Comparison of ENCODE assay signal across 19 cellular contexts in genomic region chr7:98177553-98177952, GRCh38. TPM values are rescaled to one million over a fixed set of nuclear protein-coding genes. Genes with fewer than 3 reads are reported as not detected.
DNase-seq lines count a peak whose midpoint lies in the region; ATAC-seq, FAIRE-seq and TF ChIP-seq lines count a peak whose summit lies in the region.
"Had no signal": no experiment of that assay in that cellular context is flagged by ENCODE, and none has a peak within 500 bp of the region (broad histone marks: within the 10 kb centered on the region; RNA-seq: fewer than 3 reads in every experiment).

No MANE protein-coding gene starts in this region.

- H3K27me3 Mint-ChIP-seq in activated CD4-positive, alpha-beta memory T cell treated with anti-CD3 and anti-CD28 coated beads, Interleukin-2, amount 10 ng/mL, durations not matched to agents 7 days and 5 days = no peaks in the 10 kb centered on the region
- H3K27me3 Mint-ChIP-seq in activated CD8-positive, alpha-beta T cell treated with anti-CD3 and anti-CD28 coated beads for 36 hours = no peaks in the 10 kb centered on the region
- H3K27me3 Mint-ChIP-seq: CD8-positive, alpha-beta memory T cell had no signal

- H3K9me3 ChIP-seq in body of pancreas (no peaks in the 10 kb centered on the region), left ventricle myocardium inferior (replicated peaks) (no peaks in the 10 kb centered on the region), pancreas (no peaks in the 10 kb centered on the region), upper lobe of left lung (no peaks in the 10 kb centered on the region)

- TF ChIP-seq POLR2A in body of pancreas (IDR thresholded peaks at IDR 0.05) = no peak
- no peak for TF ChIP-seq POLR2A in upper lobe of left lung (IDR thresholded peaks at IDR 0.05)

- H3K36me3 ChIP-seq in body of pancreas (replicated peaks in 1 of 2; ENCODE audit: insufficient read depth in 1 of 2, low read depth in 2 of 2) = no peaks in the 10 kb centered on the region
- H3K36me3 ChIP-seq in left ventricle myocardium inferior = peaks cover 21% of the 10 kb centered on the region
- H3K36me3 ChIP-seq in pancreas = no peaks in the 10 kb centered on the region
- peaks cover 0 to 27% (median 0%) of the 10 kb centered on the region in 4 donors for H3K36me3 ChIP-seq in upper lobe of left lung

- DNase-seq in body of pancreas (peak in 3 of 4 donors; percentile 48 to 70 (median 49)), left ventricle myocardium inferior (no peak), pancreas (no peak), upper lobe of left lung (no peak)
- DNase-seq in activated CD4-positive, alpha-beta memory T cell treated with anti-CD3 and anti-CD28 coated beads, Interleukin-2, amount 10 ng/mL, durations not matched to agents 7 days and 5 days = no peak
- no peak for DNase-seq in activated CD8-positive, alpha-beta T cell treated with anti-CD3 and anti-CD28 coated beads for 36 hours
- DNase-seq: CD8-positive, alpha-beta memory T cell; DMS 273 treated with DMSO at 0.1 percent for 48 hours; H7; NCI-H1092 treated with DMSO at 0.1 percent for 48 hours; NCI-H1694 treated with DMSO at 0.1 percent for 48 hours; NCI-H2171 treated with DMSO at 0.1 percent for 48 hours; NCI-H82 had no signal

- H3K4me1 ChIP-seq in body of pancreas (peaks cover 83% of the 10 kb centered on the region), left ventricle myocardium inferior (peaks cover 44% of the 10 kb centered on the region), pancreas (peaks cover 36 to 48% (median 37%) of the 10 kb centered on the region in 3 donors), upper lobe of left lung (peaks cover 0 to 24% (median 8%) of the 10 kb centered on the region in 4 donors)

- no peak for TF ChIP-seq CTCF in body of pancreas (IDR thresholded peaks at IDR 0.05)
- no peak for TF ChIP-seq CTCF in left ventricle myocardium inferior (IDR thresholded peaks at IDR 0.05; ENCODE audit: borderline replicate concordance)
- TF ChIP-seq CTCF in pancreas (IDR thresholded peaks at IDR 0.05) = no peak
- no peak for TF ChIP-seq CTCF in upper lobe of left lung (IDR thresholded peaks at IDR 0.05)
- TF ChIP-seq CTCF in activated CD8-positive, alpha-beta T cell treated with anti-CD3 and anti-CD28 coated beads for 36 hours (IDR thresholded peaks at IDR 0.05) = no peak

- CTCF ChIA-PET in activated CD4-positive, alpha-beta memory T cell treated with anti-CD3 and anti-CD28 coated beads, Interleukin-2, amount 10 ng/mL, durations not matched to agents 7 days and 5 days (lab: Charles Lee) = interaction anchor here (1.0 to 4.4 kb wide), 2 partner anchors 9 to 156 kb away, joined by 3 to 22 read pairs; no protein-coding TSS in a partner anchor
- CTCF ChIA-PET in activated CD8-positive, alpha-beta T cell treated with anti-CD3 and anti-CD28 coated beads for 36 hours (lab: Charles Lee) = interaction anchor here (1.5 to 5.4 kb wide), 3 partner anchors 9 to 156 kb away, joined by 10 to 23 read pairs (median 11); no protein-coding TSS in a partner anchor

- no peaks in the 10 kb centered on the region for H3K4me1 Mint-ChIP-seq in activated CD4-positive, alpha-beta memory T cell treated with anti-CD3 and anti-CD28 coated beads, Interleukin-2, amount 10 ng/mL, durations not matched to agents 7 days and 5 days
- no peaks in the 10 kb centered on the region for H3K4me1 Mint-ChIP-seq in activated CD8-positive, alpha-beta T cell treated with anti-CD3 and anti-CD28 coated beads for 36 hours (ENCODE audit: low read depth)

- no peak for FAIRE-seq in pancreas (lab: Jason Lieb, UNC)
- FAIRE-seq: HepG2, RCC 7860 had no signal

- no peak overlapping the region for H3K4me3 ChIP-seq in body of pancreas
- peak overlapping the region; percentile 26 for H3K4me3 ChIP-seq in left ventricle myocardium inferior
- H3K4me3 ChIP-seq in pancreas = peak overlapping the region in 2 of 4 donors; percentile 13 to 25
- H3K4me3 ChIP-seq in upper lobe of left lung = no peak overlapping the region

- H3K27me3 ChIP-seq in body of pancreas = no peaks in the 10 kb centered on the region
- H3K27me3 ChIP-seq in left ventricle myocardium inferior (ENCODE audit: low read depth) = no peaks in the 10 kb centered on the region
- no peaks in the 10 kb centered on the region for H3K27me3 ChIP-seq in pancreas
- H3K27me3 ChIP-seq in upper lobe of left lung = no peaks in the 10 kb centered on the region

- POLR2A ChIA-PET in activated CD4-positive, alpha-beta memory T cell treated with anti-CD3 and anti-CD28 coated beads, Interleukin-2, amount 10 ng/mL, durations not matched to agents 7 days and 5 days (lab: Charles Lee) = no interaction called here
- POLR2A ChIA-PET in activated CD8-positive, alpha-beta T cell treated with anti-CD3 and anti-CD28 coated beads for 36 hours (lab: Charles Lee) = no interaction called here

- WGBS in body of pancreas, 2 donors = 40 to 50% methylated on average over 6 of the region's 6 CpGs
- WGBS in pancreas, 2 donors = 43 to 50% methylated on average over 6 of the region's 6 CpGs
- 76 to 80% methylated on average over 6 of the region's 6 CpGs for WGBS in upper lobe of left lung, 2 donors

- H3K36me3 Mint-ChIP-seq in activated CD4-positive, alpha-beta memory T cell treated with anti-CD3 and anti-CD28 coated beads, Interleukin-2, amount 10 ng/mL, durations not matched to agents 7 days and 5 days (ENCODE audit: low read depth) = peaks cover 4% of the 10 kb centered on the region
- H3K36me3 Mint-ChIP-seq in activated CD8-positive, alpha-beta T cell treated with anti-CD3 and anti-CD28 coated beads for 36 hours (ENCODE audit: low read depth) = peaks cover 6% of the 10 kb centered on the region

- H3K9me3 Mint-ChIP-seq in activated CD4-positive, alpha-beta memory T cell treated with anti-CD3 and anti-CD28 coated beads, Interleukin-2, amount 10 ng/mL, durations not matched to agents 7 days and 5 days = no peaks in the 10 kb centered on the region
- H3K9me3 Mint-ChIP-seq in activated CD8-positive, alpha-beta T cell treated with anti-CD3 and anti-CD28 coated beads for 36 hours = no peaks in the 10 kb centered on the region
- H3K9me3 Mint-ChIP-seq: CD8-positive, alpha-beta memory T cell had no signal

- intact Hi-C loops in body of pancreas (cut with DNase I) = no loop called here
- intact Hi-C loops in left ventricle myocardium inferior (cut with micrococcal nuclease) = no loop called here
- intact Hi-C loops in pancreas (cut with DNase I) = loop anchor here in 1 of 3 donors (5.0 kb wide), 1 partner anchor 35 kb away; the partner anchor contains the start of gene BHLHA15
- intact Hi-C loops in activated CD8-positive, alpha-beta T cell treated with anti-CD3 and anti-CD28 coated beads for 36 hours (cut with micrococcal nuclease) = no loop called here

- H3K4me3 Mint-ChIP-seq in activated CD4-positive, alpha-beta memory T cell treated with anti-CD3 and anti-CD28 coated beads, Interleukin-2, amount 10 ng/mL, durations not matched to agents 7 days and 5 days = no peak overlapping the region
- H3K4me3 Mint-ChIP-seq in activated CD8-positive, alpha-beta T cell treated with anti-CD3 and anti-CD28 coated beads for 36 hours = no peak overlapping the region
- H3K4me3 Mint-ChIP-seq: CD8-positive, alpha-beta memory T cell had no signal

- H3K27ac ChIP-seq in body of pancreas (peak overlapping the region; percentile 91 to 95 (median 92)), left ventricle myocardium inferior (replicated peaks) (peak overlapping the region; percentile 72), pancreas (peak overlapping the region; percentile 78 to 86 (median 82)), upper lobe of left lung (peak overlapping the region; percentile 0 to 68 (median 50))
- H3K27ac ChIP-seq: KMS-11 had no signal

- no peak for TF ChIP-seq EP300 in upper lobe of left lung (IDR thresholded peaks at IDR 0.05)

- ATAC-seq in body of pancreas (peak; percentile 40), pancreas (peak in 3 of 4 donors; percentile 8 to 38 (median 30)), upper lobe of left lung (ENCODE audit: low FRiP score in 2 of 2) (peak in 1 of 2 donors; percentile 51), HG03457 (IDR thresholded peaks at IDR 0.05; ENCODE audit: unreplicated experiment) (no peak)
- ATAC-seq in activated CD8-positive, alpha-beta T cell treated with anti-CD3 and anti-CD28 coated beads for 36 hours = no peak
- ATAC-seq: HepG2 had no signal

- H3K27ac Mint-ChIP-seq in activated CD4-positive, alpha-beta memory T cell treated with anti-CD3 and anti-CD28 coated beads, Interleukin-2, amount 10 ng/mL, durations not matched to agents 7 days and 5 days = no peak overlapping the region
- no peak overlapping the region for H3K27ac Mint-ChIP-seq in activated CD8-positive, alpha-beta T cell treated with anti-CD3 and anti-CD28 coated beads for 36 hours
- H3K27ac Mint-ChIP-seq: CD8-positive, alpha-beta memory T cell had no signal

RNA-seq across cellular contexts. Expression of gene BHLHA15, which starts 33.7 kb away (rescaled TPM):
- total RNA-seq in body of pancreas = 100 to 1,000 TPM; 247 to 584 TPM
- not detected for total RNA-seq in left ventricle myocardium inferior
- 100 to 1,000 TPM in 4 of 6 donors, 10 to 100 TPM in 2; 70.9 to 405 (median 172) TPM for total RNA-seq in pancreas
- 10 to 100 TPM; 32.5 to 98.0 TPM for polyA plus RNA-seq in pancreas
- total RNA-seq in upper lobe of left lung = 10 to 100 TPM in 1 of 6 donors, 1 to 10 TPM in 4, not detected in 1; 2.4 to 20.1 (median 3.5) TPM
- total RNA-seq in activated CD4-positive, alpha-beta memory T cell treated with anti-CD3 and anti-CD28 coated beads, Interleukin-2, amount 10 ng/mL, durations not matched to agents 7 days and 5 days = under 1 TPM; 0.43 TPM
- under 1 TPM in 1 of 2 experiments, not detected in 1; 0.94 TPM for total RNA-seq in activated CD8-positive, alpha-beta T cell treated with anti-CD3 and anti-CD28 coated beads for 36 hours
- total RNA-seq: CD8-positive, alpha-beta memory T cell had no signal
- polyA plus RNA-seq: AG04450; BJ; CD8-positive, alpha-beta memory T cell had no signal

Comparison
In these comparisons a context has a peak if more than half of its experiments do, and no peak if none do; other contexts are left out.
1. ATAC-seq: peak in body of pancreas (single experiment) and pancreas (3 of 4); none in activated CD8-positive, alpha-beta T cell treated with anti-CD3 and anti-CD28 coated beads for 36 hours (single experiment) and HG03457 (single experiment).
2. DNase-seq: peak in body of pancreas (3 of 4); none in left ventricle myocardium inferior (single experiment), pancreas (0 of 6), upper lobe of left lung (0 of 2), activated CD4-positive, alpha-beta memory T cell treated with anti-CD3 and anti-CD28 coated beads, Interleukin-2, amount 10 ng/mL, durations not matched to agents 7 days and 5 days (single experiment) and activated CD8-positive, alpha-beta T cell treated with anti-CD3 and anti-CD28 coated beads for 36 hours (single experiment).
3. Peak in every context shown above with its lines, with median percentiles within 50 percentile points of each other: H3K27ac ChIP-seq.